ENCODE assay signal across 18 cellular contexts in genomic region chr11:61442616-61443015, GRCh38. TPM values are rescaled to one million over a fixed set of nuclear protein-coding genes. Genes with fewer than 3 reads are reported as not detected.
DNase-seq lines count a peak whose midpoint lies in the region; ATAC-seq and TF ChIP-seq lines count a peak whose summit lies in the region.
"Had no signal": no experiment of that assay in that cellular context is flagged by ENCODE, and none has a peak within 500 bp of the region (broad histone marks: within the 10 kb centered on the region; RNA-seq: fewer than 3 reads in every experiment).

No MANE protein-coding gene starts in this region.

- H3K4me3 ChIP-seq in fibroblast of villous mesenchyme (ENCODE audit: low read depth, low read length) (no peak overlapping the region), thyroid gland (replicated peaks in 1 of 3) (no peak overlapping the region)
- H3K4me3 ChIP-seq: GM23248 had no signal

- peaks cover 24 to 41% of the 10 kb centered on the region in 2 donors for H3K36me3 ChIP-seq in thyroid gland

- no peak for TF ChIP-seq POLR2A in thyroid gland (IDR thresholded peaks at IDR 0.05)

- H3K27me3 ChIP-seq in thyroid gland = no peaks in the 10 kb centered on the region
- H3K27me3 ChIP-seq: BE2C had no signal

- DNase-seq in natural killer cell (no peak), fibroblast of villous mesenchyme (ENCODE audit: low read depth) (peak; percentile 24), thyroid gland (peak; percentile 25 to 27), GM03348 (ENCODE audit: low spot score) (no peak), SHP77 (lab: John Stamatoyannopoulos, UW) (no peak)
- no peak for DNase-seq in natural killer cell treated with Interleukin-12 subunit alpha and Interleukin-12 subunit beta and Interleukin-15 and Interleukin-18, amount 100 ng/mL, for 72 hours (ENCODE audit: low spot score)
- DNase-seq in activated T-helper 2 cell treated with anti-CD3 and anti-CD28 coated beads, Interferon-gamma antibody, Interleukin-2, Interleukin-4, amounts not matched to agents 10 μg/mL and 5 μg/mL and 100 μg/mL, durations not matched to agents 14 hours and 24 hours and 36 hours (ENCODE audit: low spot score) = no peak
- DNase-seq: BE2C; CD8-positive, alpha-beta T cell; GF-D8; GM23248; NCI-H1436; NCI-H2081; NCI-H526; NK-92 treated with Interleukin-12 subunit alpha and Interleukin-12 subunit beta, amount 100 ng/mL, for 24 hours; OCI-M1; RPMI8226 had no signal

- peaks cover 13% of the 10 kb centered on the region in 2 donors for H3K4me1 ChIP-seq in thyroid gland
- H3K4me1 ChIP-seq: BE2C had no signal

- no peaks in the 10 kb centered on the region for H3K27me3 Mint-ChIP-seq in natural killer cell (ENCODE audit: low read depth in 2 of 2)
- H3K27me3 Mint-ChIP-seq in natural killer cell treated with Interleukin-12 subunit alpha and Interleukin-12 subunit beta and Interleukin-15 and Interleukin-18, amount 100 ng/mL, for 72 hours = no peaks in the 10 kb centered on the region
- no peaks in the 10 kb centered on the region for H3K27me3 Mint-ChIP-seq in activated T-helper 2 cell treated with anti-CD3 and anti-CD28 coated beads, Interferon-gamma antibody, Interleukin-2, Interleukin-4, amounts not matched to agents 10 μg/mL and 5 μg/mL and 100 μg/mL, durations not matched to agents 14 hours and 24 hours and 36 hours (ENCODE audit: low read depth)
- H3K27me3 Mint-ChIP-seq: IgD-negative memory B cell had no signal

- 80 to 84% methylated on average over 6 of the region's 6 CpGs for WGBS in thyroid gland, 2 donors

- ATAC-seq in natural killer cell = no peak
- ATAC-seq in natural killer cell treated with Interleukin-12 subunit alpha and Interleukin-12 subunit beta and Interleukin-15 and Interleukin-18, amount 100 ng/mL, for 72 hours = no peak
- ATAC-seq: CD8-positive, alpha-beta T cell had no signal

- intact Hi-C loops in natural killer cell (cut with micrococcal nuclease) = no loop called here
- intact Hi-C loops in activated T-helper 2 cell treated with anti-CD3 and anti-CD28 coated beads, Interferon-gamma antibody, Interleukin-2, Interleukin-4, amounts not matched to agents 10 μg/mL and 5 μg/mL and 100 μg/mL, durations not matched to agents 14 hours and 24 hours and 36 hours (cut with micrococcal nuclease) = no loop called here
- intact Hi-C loops in thyroid gland (cut with DNase I) = loop anchor here (10.0 kb wide), 1 partner anchor 72 kb away; no protein-coding TSS in a partner anchor

- TF ChIP-seq CTCF in natural killer cell (IDR thresholded peaks at IDR 0.05) (no peak), fibroblast of villous mesenchyme (IDR thresholded peaks at IDR 0.05; ENCODE audit: insufficient read depth, low read depth, low read length) (no peak), thyroid gland (IDR thresholded peaks at IDR 0.05) (no peak)

- H3K4me1 Mint-ChIP-seq in natural killer cell = peaks cover 19 to 22% of the 10 kb centered on the region in 2 donors
- H3K4me1 Mint-ChIP-seq in natural killer cell treated with Interleukin-12 subunit alpha and Interleukin-12 subunit beta and Interleukin-15 and Interleukin-18, amount 100 ng/mL, for 72 hours (ENCODE audit: low read depth in 2 of 2) = peaks cover 14 to 15% of the 10 kb centered on the region in 2 donors
- H3K4me1 Mint-ChIP-seq in activated T-helper 2 cell treated with anti-CD3 and anti-CD28 coated beads, Interferon-gamma antibody, Interleukin-2, Interleukin-4, amounts not matched to agents 10 μg/mL and 5 μg/mL and 100 μg/mL, durations not matched to agents 14 hours and 24 hours and 36 hours (ENCODE audit: low read depth) = peaks cover 28% of the 10 kb centered on the region

- H3K27ac ChIP-seq in thyroid gland = no peak overlapping the region
- H3K27ac ChIP-seq: GM23248 had no signal

- peaks cover 10% of the 10 kb centered on the region for H3K36me3 Mint-ChIP-seq in natural killer cell
- H3K36me3 Mint-ChIP-seq in natural killer cell treated with Interleukin-12 subunit alpha and Interleukin-12 subunit beta and Interleukin-15 and Interleukin-18, amount 100 ng/mL, for 72 hours = peaks cover 28% of the 10 kb centered on the region
- H3K36me3 Mint-ChIP-seq in activated T-helper 2 cell treated with anti-CD3 and anti-CD28 coated beads, Interferon-gamma antibody, Interleukin-2, Interleukin-4, amounts not matched to agents 10 μg/mL and 5 μg/mL and 100 μg/mL, durations not matched to agents 14 hours and 24 hours and 36 hours (ENCODE audit: low read depth) = peaks cover 80% of the 10 kb centered on the region

- no peaks in the 10 kb centered on the region for H3K9me3 Mint-ChIP-seq in natural killer cell
- no peaks in the 10 kb centered on the region for H3K9me3 Mint-ChIP-seq in natural killer cell treated with Interleukin-12 subunit alpha and Interleukin-12 subunit beta and Interleukin-15 and Interleukin-18, amount 100 ng/mL, for 72 hours
- peaks cover 5% of the 10 kb centered on the region for H3K9me3 Mint-ChIP-seq in activated T-helper 2 cell treated with anti-CD3 and anti-CD28 coated beads, Interferon-gamma antibody, Interleukin-2, Interleukin-4, amounts not matched to agents 10 μg/mL and 5 μg/mL and 100 μg/mL, durations not matched to agents 14 hours and 24 hours and 36 hours
- H3K9me3 Mint-ChIP-seq: CD8-positive, alpha-beta T cell; IgD-negative memory B cell had no signal

- H3K9me3 ChIP-seq in thyroid gland = no peaks in the 10 kb centered on the region
- H3K9me3 ChIP-seq: BE2C had no signal

- no peak overlapping the region for H3K4me3 Mint-ChIP-seq in natural killer cell
- H3K4me3 Mint-ChIP-seq in natural killer cell treated with Interleukin-12 subunit alpha and Interleukin-12 subunit beta and Interleukin-15 and Interleukin-18, amount 100 ng/mL, for 72 hours = no peak overlapping the region
- no peak overlapping the region for H3K4me3 Mint-ChIP-seq in activated T-helper 2 cell treated with anti-CD3 and anti-CD28 coated beads, Interferon-gamma antibody, Interleukin-2, Interleukin-4, amounts not matched to agents 10 μg/mL and 5 μg/mL and 100 μg/mL, durations not matched to agents 14 hours and 24 hours and 36 hours (ENCODE audit: low read depth)
- H3K4me3 Mint-ChIP-seq: CD8-positive, alpha-beta T cell; IgD-negative memory B cell had no signal

- H3K27ac Mint-ChIP-seq in natural killer cell = peak overlapping the region; percentile 10 to 49
- no peak overlapping the region for H3K27ac Mint-ChIP-seq in natural killer cell treated with Interleukin-12 subunit alpha and Interleukin-12 subunit beta and Interleukin-15 and Interleukin-18, amount 100 ng/mL, for 72 hours
- H3K27ac Mint-ChIP-seq in activated T-helper 2 cell treated with anti-CD3 and anti-CD28 coated beads, Interferon-gamma antibody, Interleukin-2, Interleukin-4, amounts not matched to agents 10 μg/mL and 5 μg/mL and 100 μg/mL, durations not matched to agents 14 hours and 24 hours and 36 hours = peak overlapping the region; percentile 53
- H3K27ac Mint-ChIP-seq: IgD-negative memory B cell had no signal

RNA-seq across cellular contexts. Expression of gene SDHAF2, which starts 12.7 kb away (rescaled TPM):
- total RNA-seq in natural killer cell (10 to 100 TPM; 40.2 to 50.4 (median 40.8) TPM), fibroblast of villous mesenchyme (36.4 and 37.6 TPM in 2 replicates), thyroid gland (10 to 100 TPM; 41.0 to 74.3 (median 44.0) TPM)
- 10 to 100 TPM; 63.3 to 69.0 TPM for total RNA-seq in natural killer cell treated with Interleukin-12 subunit alpha and Interleukin-12 subunit beta and Interleukin-15 and Interleukin-18, amount 100 ng/mL, for 72 hours
- 41.6 and 46.4 TPM in 2 replicates for total RNA-seq in activated T-helper 2 cell treated with anti-CD3 and anti-CD28 coated beads, Interferon-gamma antibody, Interleukin-2, Interleukin-4, amounts not matched to agents 10 μg/mL and 5 μg/mL and 100 μg/mL, durations not matched to agents 14 hours and 24 hours and 36 hours

RNA-seq across cellular contexts. Expression of gene CPSF7, which starts 12.8 kb away (rescaled TPM):
- total RNA-seq in natural killer cell = 100 to 1,000 TPM in 2 of 3 donors, 10 to 100 TPM in 1; 99.5 to 120 (median 104) TPM
- total RNA-seq in natural killer cell treated with Interleukin-12 subunit alpha and Interleukin-12 subunit beta and Interleukin-15 and Interleukin-18, amount 100 ng/mL, for 72 hours = 100 to 1,000 TPM; 101 to 132 TPM
- 123 and 135 TPM in 2 replicates for total RNA-seq in activated T-helper 2 cell treated with anti-CD3 and anti-CD28 coated beads, Interferon-gamma antibody, Interleukin-2, Interleukin-4, amounts not matched to agents 10 μg/mL and 5 μg/mL and 100 μg/mL, durations not matched to agents 14 hours and 24 hours and 36 hours
- 28.3 and 33.2 TPM in 2 replicates for total RNA-seq in fibroblast of villous mesenchyme
- 10 to 100 TPM; 58.8 to 95.1 (median 72.8) TPM for total RNA-seq in thyroid gland

RNA-seq across cellular contexts. Expression of gene TMEM216, which starts 50.2 kb away (rescaled TPM):
- 10 to 100 TPM in 1 of 3 donors, 1 to 10 TPM in 2; 5.1 to 10.7 (median 9.2) TPM for total RNA-seq in natural killer cell
- 10 to 100 TPM; 17.7 to 18.2 TPM for total RNA-seq in natural killer cell treated with Interleukin-12 subunit alpha and Interleukin-12 subunit beta and Interleukin-15 and Interleukin-18, amount 100 ng/mL, for 72 hours
- total RNA-seq in activated T-helper 2 cell treated with anti-CD3 and anti-CD28 coated beads, Interferon-gamma antibody, Interleukin-2, Interleukin-4, amounts not matched to agents 10 μg/mL and 5 μg/mL and 100 μg/mL, durations not matched to agents 14 hours and 24 hours and 36 hours = 18.5 and 20.5 TPM in 2 replicates
- 10.6 and 14.2 TPM in 2 replicates for total RNA-seq in fibroblast of villous mesenchyme
- 10 to 100 TPM; 13.3 to 26.6 (median 21.0) TPM for total RNA-seq in thyroid gland

Comparison
In these comparisons a context has a peak if more than half of its experiments do, and no peak if none do; other contexts are left out.
1. H3K27ac Mint-ChIP-seq: peak in natural killer cell (2 of 2) and activated T-helper 2 cell treated with anti-CD3 and anti-CD28 coated beads, Interferon-gamma antibody, Interleukin-2, Interleukin-4, amounts not matched to agents 10 μg/mL and 5 μg/mL and 100 μg/mL, durations not matched to agents 14 hours and 24 hours and 36 hours (single experiment); none in natural killer cell treated with Interleukin-12 subunit alpha and Interleukin-12 subunit beta and Interleukin-15 and Interleukin-18, amount 100 ng/mL, for 72 hours (0 of 2).
2. DNase-seq: peak in fibroblast of villous mesenchyme (single experiment) and thyroid gland (2 of 2); none in natural killer cell (single experiment), natural killer cell treated with Interleukin-12 subunit alpha and Interleukin-12 subunit beta and Interleukin-15 and Interleukin-18, amount 100 ng/mL, for 72 hours (single experiment), activated T-helper 2 cell treated with anti-CD3 and anti-CD28 coated beads, Interferon-gamma antibody, Interleukin-2, Interleukin-4, amounts not matched to agents 10 μg/mL and 5 μg/mL and 100 μg/mL, durations not matched to agents 14 hours and 24 hours and 36 hours (single experiment), GM03348 (single experiment) and SHP77 (0 of 2).